In genomic region chr7:98116656-98117461, GRCh38 we compare ENCODE assay signal across 16 cellular contexts. TPM values are rescaled to one million over a fixed set of nuclear protein-coding genes. Genes with fewer than 3 reads are reported as not detected.
DNase-seq lines count a peak whose midpoint lies in the region; ATAC-seq and TF ChIP-seq lines count a peak whose summit lies in the region.
"Had no signal": no experiment of that assay in that cellular context is flagged by ENCODE, and none has a peak within 500 bp of the region (broad histone marks: within the 10 kb centered on the region; RNA-seq: fewer than 3 reads in every experiment).

No MANE protein-coding gene starts in this region.

- no peak overlapping the region for H3K4ac ChIP-seq in mesenchymal stem cell (ENCODE audit: low read depth in 1 of 2, low read length in 2 of 2)

- 50% methylated on average over 5 of the region's 7 CpGs for WGBS in mesenchymal stem cell

- H3K4me3 Mint-ChIP-seq in Calu3 (ENCODE audit: low read depth, unreplicated experiment) = peak overlapping the region; percentile 29
- no peak overlapping the region for H3K4me3 Mint-ChIP-seq in effector memory CD8-positive, alpha-beta T cell
- H3K4me3 Mint-ChIP-seq: activated CD4-positive, alpha-beta T cell treated with anti-CD3 and anti-CD28 coated beads, Interleukin-2, amount 10 ng/mL, durations not matched to agents 7 days and 5 days; T-helper 1 cell treated with Interleukin-12 subunit alpha and Interleukin-12 subunit beta and Interleukin-4 antibody, amounts not matched to agents 30 μg/mL and 1 μg/mL, for 36 hours had no signal

- ATAC-seq in HG02938 (IDR thresholded peaks at IDR 0.05; ENCODE audit: unreplicated experiment) = no peak
- ATAC-seq in effector memory CD8-positive, alpha-beta T cell (replicated peaks) = no peak
- ATAC-seq: sciatic nerve had no signal

- BruUV-seq in Calu3 (replicated peaks; lab: Mats Ljungman, UMichigan) = no TSS peak

- no peak overlapping the region for H2BK120ac ChIP-seq in mesenchymal stem cell (ENCODE audit: low read depth, low read length)

- peak overlapping the region in 1 of 2 experiments; percentile 3 for H3K18ac ChIP-seq in mesenchymal stem cell (ENCODE audit: low read depth in 1 of 2, low read length in 2 of 2)

- no peak overlapping the region for H2BK15ac ChIP-seq in mesenchymal stem cell (ENCODE audit: low read depth, poor library complexity, severe bottlenecking)

- no peak overlapping the region for H3K27ac ChIP-seq in mesenchymal stem cell (ENCODE audit: low read length, poor library complexity, severe bottlenecking)
- H3K27ac ChIP-seq: BLaER1 treated with 17β-estradiol and CSF1 and Interleukin-3, amounts not matched to agents 10 nM and 100 nM had no signal

- TF ChIP-seq CTCF in Calu3 (IDR thresholded peaks at IDR 0.05; ENCODE audit: unreplicated experiment) = no peak

- H3K9me3 ChIP-seq in mesenchymal stem cell (ENCODE audit: control insufficient read depth, low read length) = no peaks in the 10 kb centered on the region

- peaks cover 12% of the 10 kb centered on the region for H3K4me1 ChIP-seq in mesenchymal stem cell (ENCODE audit: control insufficient read depth, insufficient read depth, low read depth, low read length)

- no peaks in the 10 kb centered on the region for H3K27me3 ChIP-seq in mesenchymal stem cell (ENCODE audit: control insufficient read depth in 1 of 2, insufficient read depth in 1 of 2, low read length in 2 of 2)

- no peak overlapping the region for H4K91ac ChIP-seq in mesenchymal stem cell (ENCODE audit: low read length)

- no peak overlapping the region for H3K4me2 ChIP-seq in mesenchymal stem cell (ENCODE audit: low read length, poor library complexity, severe bottlenecking)

- H3K23ac ChIP-seq in mesenchymal stem cell (ENCODE audit: low read length in 2 of 2) = no peak overlapping the region

- H3K79me1 ChIP-seq in mesenchymal stem cell (replicated peaks; ENCODE audit: low read length, poor library complexity, severe bottlenecking) = peaks cover 31% of the 10 kb centered on the region

- no peak overlapping the region for H2BK5ac ChIP-seq in mesenchymal stem cell (ENCODE audit: low read depth, low read length, poor library complexity, severe bottlenecking)

- H3K9ac ChIP-seq in mesenchymal stem cell (ENCODE audit: low read length) = no peak overlapping the region
- H3K9ac ChIP-seq: BLaER1 treated with 17β-estradiol and CSF1 and Interleukin-3, amounts not matched to agents 10 nM and 100 nM had no signal

- no peaks in the 10 kb centered on the region for H3K36me3 ChIP-seq in mesenchymal stem cell (ENCODE audit: control insufficient read depth in 1 of 2, insufficient read depth in 2 of 2, low read depth in 1 of 2, low read length in 2 of 2)

- peak; percentile 25 for DNase-seq in Calu3
- peak; percentile 66 for DNase-seq in HT-29 (ENCODE audit: low spot score)
- DNase-seq in dermis blood vessel endothelial cell = peak; percentile 43
- peak; percentile 68 for DNase-seq in mesenchymal stem cell
- no peak for DNase-seq in NCI-H1930 (lab: John Stamatoyannopoulos, UW)
- no peak for DNase-seq in effector memory CD8-positive, alpha-beta T cell
- no peak for DNase-seq in CD1c-positive myeloid dendritic cell (ENCODE audit: extremely low spot score)
- DNase-seq: activated CD4-positive, alpha-beta T cell treated with anti-CD3 and anti-CD28 coated beads, Interleukin-2, amount 10 ng/mL, durations not matched to agents 7 days and 5 days; central memory CD4-positive, alpha-beta T cell; erythroblast; substantia nigra had no signal

- H3K4me3 ChIP-seq in mesenchymal stem cell (ENCODE audit: insufficient read depth in 1 of 2, low read depth in 1 of 2, low read length in 2 of 2) = no peak overlapping the region
- H3K4me3 ChIP-seq: BLaER1 treated with 17β-estradiol and CSF1 and Interleukin-3, amounts not matched to agents 10 nM and 100 nM had no signal

- intact Hi-C loops in Calu3 (cut with micrococcal nuclease; ENCODE audit: unreplicated experiment) = no loop called here

- H3K36me3 Mint-ChIP-seq in Calu3 (ENCODE audit: insufficient read depth, unreplicated experiment) = peaks cover 6% of the 10 kb centered on the region
- no peaks in the 10 kb centered on the region for H3K36me3 Mint-ChIP-seq in effector memory CD8-positive, alpha-beta T cell (ENCODE audit: insufficient read depth)

- H4K8ac ChIP-seq in mesenchymal stem cell (ENCODE audit: low read length) = no peak overlapping the region

- H3K9me3 Mint-ChIP-seq in Calu3 (ENCODE audit: low read depth, unreplicated experiment) = peaks cover 2% of the 10 kb centered on the region
- no peaks in the 10 kb centered on the region for H3K9me3 Mint-ChIP-seq in effector memory CD8-positive, alpha-beta T cell
- H3K9me3 Mint-ChIP-seq: activated T-helper 2 cell treated with anti-CD3 and anti-CD28 coated beads, Interferon-gamma antibody, Interleukin-2, Interleukin-4, amounts not matched to agents 10 μg/mL and 5 μg/mL and 100 μg/mL, durations not matched to agents 14 hours and 24 hours and 36 hours had no signal

- peak overlapping the region; percentile 12 for H3K27ac Mint-ChIP-seq in Calu3 (ENCODE audit: unreplicated experiment)
- no peak overlapping the region for H3K27ac Mint-ChIP-seq in effector memory CD8-positive, alpha-beta T cell
- H3K27ac Mint-ChIP-seq: activated CD4-positive, alpha-beta T cell treated with anti-CD3 and anti-CD28 coated beads, Interleukin-2, amount 10 ng/mL, durations not matched to agents 7 days and 5 days; activated T-helper 2 cell treated with anti-CD3 and anti-CD28 coated beads, Interferon-gamma antibody, Interleukin-2, Interleukin-4, amounts not matched to agents 10 μg/mL and 5 μg/mL and 100 μg/mL, durations not matched to agents 14 hours and 24 hours and 36 hours; T-helper 1 cell treated with Interleukin-12 subunit alpha and Interleukin-12 subunit beta and Interleukin-4 antibody, amounts not matched to agents 30 μg/mL and 1 μg/mL, for 36 hours had no signal

- H2BK12ac ChIP-seq in mesenchymal stem cell (ENCODE audit: low read length in 2 of 2) = no peak overlapping the region

- H3K4me1 Mint-ChIP-seq in Calu3 (ENCODE audit: low read depth, unreplicated experiment) = peaks cover 50% of the 10 kb centered on the region
- H3K4me1 Mint-ChIP-seq in effector memory CD8-positive, alpha-beta T cell (ENCODE audit: low read depth in 2 of 2) = peaks cover 14 to 42% of the 10 kb centered on the region in 2 donors

- no peak overlapping the region for H2AFZ ChIP-seq in mesenchymal stem cell (ENCODE audit: low read depth, low read length)

- no peaks in the 10 kb centered on the region for H3K27me3 Mint-ChIP-seq in Calu3 (ENCODE audit: unreplicated experiment)
- no peaks in the 10 kb centered on the region for H3K27me3 Mint-ChIP-seq in effector memory CD8-positive, alpha-beta T cell
- H3K27me3 Mint-ChIP-seq: activated CD4-positive, alpha-beta T cell treated with anti-CD3 and anti-CD28 coated beads, Interleukin-2, amount 10 ng/mL, durations not matched to agents 7 days and 5 days had no signal

- CTCF ChIA-PET in Calu3 (lab: Charles Lee) = no interaction called here

- no peak overlapping the region for H3K14ac ChIP-seq in mesenchymal stem cell (ENCODE audit: low read length in 2 of 2)

- no peak overlapping the region for H2AK5ac ChIP-seq in mesenchymal stem cell (ENCODE audit: low read length, severe bottlenecking)

RNA-seq across cellular contexts. Expression of gene LMTK2, which starts 10.2 kb away (rescaled TPM):
- total RNA-seq in Calu3 (2022) = 28.6 and 29.9 TPM in 2 replicates
- 23.1 and 26.8 TPM in 2 replicates for total RNA-seq in HT-29 (2014; rRNA removed; shearing (Covaris generic))
- total RNA-seq in dermis blood vessel endothelial cell = 10.4 and 13.3 TPM in 2 replicates
- polyA plus RNA-seq in mesenchymal stem cell (2013, experiment 1 of 2) = 4.3 TPM
- polyA plus RNA-seq in mesenchymal stem cell (2013, experiment 2 of 2) = 4.1 TPM

Comparison
In these comparisons a context has a peak if more than half of its experiments do, and no peak if none do; other contexts are left out.
1. DNase-seq: peak in Calu3 (single experiment), HT-29 (single experiment), dermis blood vessel endothelial cell (single experiment) and mesenchymal stem cell (single experiment); none in NCI-H1930 (0 of 2), effector memory CD8-positive, alpha-beta T cell (0 of 3) and CD1c-positive myeloid dendritic cell (single experiment).